24 cellular contexts compared by ENCODE assay signal in the genomic region with DNA sequence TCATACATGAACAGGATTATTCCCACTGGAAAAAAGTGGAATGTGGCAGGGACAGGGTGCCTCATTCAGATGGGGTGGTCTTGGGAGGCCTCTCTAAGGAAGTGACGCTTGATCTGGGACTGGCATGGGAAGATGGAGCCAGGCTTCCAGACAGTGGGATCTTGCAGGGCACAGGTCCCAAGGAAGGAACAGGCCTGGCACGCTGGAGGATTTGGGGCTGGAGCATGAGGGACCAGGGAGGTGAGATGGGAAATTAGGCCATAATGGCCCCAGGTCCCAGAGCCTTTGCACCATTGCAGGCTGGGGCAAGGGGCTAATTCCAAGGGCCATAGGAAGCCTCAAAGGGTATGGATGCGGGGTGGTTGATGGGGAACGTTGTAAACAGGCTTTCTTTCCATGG. TPM values are rescaled to one million over a fixed set of nuclear protein-coding genes. Genes with fewer than 3 reads are reported as not detected.
DNase-seq lines count a peak whose midpoint lies in the region; ATAC-seq and TF ChIP-seq lines count a peak whose summit lies in the region.
"Had no signal": no experiment of that assay in that cellular context is flagged by ENCODE, and none has a peak within 500 bp of the region (broad histone marks: within the 10 kb centered on the region; RNA-seq: fewer than 3 reads in every experiment).

No MANE protein-coding gene starts in this region.

- no peaks in the 10 kb centered on the region for H3K9me3 ChIP-seq in heart right ventricle
- no peaks in the 10 kb centered on the region for H3K9me3 ChIP-seq in stomach
- H3K9me3 ChIP-seq: A549; BE2C; BLaER1 treated with 17β-estradiol and CSF1 and Interleukin-3, amounts not matched to agents 10 nM and 100 nM had no signal

- H3K36me3 ChIP-seq in heart right ventricle, result no peaks in the 10 kb centered on the region
- H3K36me3 ChIP-seq in stomach, result no peaks in the 10 kb centered on the region
- H3K36me3 ChIP-seq: BE2C; BLaER1 treated with 17β-estradiol and CSF1 and Interleukin-3, amounts not matched to agents 10 nM and 100 nM had no signal

- peak; percentile 26 for DNase-seq in cardiac septum (ENCODE audit: low spot score)
- DNase-seq in heart right ventricle, result no peak
- peak; percentile 73 for DNase-seq in mesenteric fat pad (ENCODE audit: low spot score)
- DNase-seq in stomach, result peak; percentile 1
- no peak for DNase-seq in SKM-1 (lab: John Stamatoyannopoulos, UW; ENCODE audit: unreplicated experiment)
- DNase-seq: 8988T; ACHN; AML-193; BE2C; CD4-positive, alpha-beta T cell; CD8-positive, alpha-beta memory T cell; DMS 273 treated with DMSO at 0.1 percent for 48 hours; DMS79; EL; GDM1; GM23248 had no signal

- H3K4me1 ChIP-seq in heart right ventricle (no peaks in the 10 kb centered on the region), stomach (no peaks in the 10 kb centered on the region)
- H3K4me1 ChIP-seq: A549; BLaER1 treated with 17β-estradiol and CSF1 and Interleukin-3, amounts not matched to agents 10 nM and 100 nM had no signal

- H3K4me3 ChIP-seq in heart right ventricle (no peak overlapping the region), stomach (no peak overlapping the region)
- H3K4me3 ChIP-seq: A549; BLaER1 treated with 17β-estradiol and CSF1 and Interleukin-3, amounts not matched to agents 10 nM and 100 nM; GM12878; GM23248 had no signal

- no peak for TF ChIP-seq EP300 in stomach (IDR thresholded peaks at IDR 0.05)

- H3K27me3 ChIP-seq in heart right ventricle, result peaks cover 0 to 33% (median 10%) of the 10 kb centered on the region in 7 donors
- peaks cover 0 to 15% (median 1%) of the 10 kb centered on the region in 3 donors for H3K27me3 ChIP-seq in stomach
- H3K27me3 ChIP-seq: BE2C; BLaER1 treated with 17β-estradiol and CSF1 and Interleukin-3, amounts not matched to agents 10 nM and 100 nM had no signal

- intact Hi-C loops in cardiac septum (cut with DNase I), result no loop called here
- intact Hi-C loops in heart right ventricle (cut with DNase I), result no loop called here
- intact Hi-C loops in stomach (cut with DNase I; ENCODE audit: low total_unique reads), result no loop called here

- TF ChIP-seq CTCF in heart right ventricle (IDR thresholded peaks at IDR 0.05), result no peak
- TF ChIP-seq CTCF in stomach (IDR thresholded peaks at IDR 0.05), result no peak

- WGBS in heart right ventricle, 2 donors, result 81 to 89% methylated on average over 4 of the region's 4 CpGs
- WGBS in stomach, 5 donors, result 64 to 84% (median 80%) methylated on average over 4 of the region's 4 CpGs

- ATAC-seq in heart right ventricle, result no peak
- ATAC-seq in GM18858 (IDR thresholded peaks at IDR 0.05; ENCODE audit: unreplicated experiment), result no peak
- ATAC-seq in GM21381 (IDR thresholded peaks at IDR 0.05; ENCODE audit: unreplicated experiment), result no peak
- ATAC-seq: A549, GM12878, HCT116 had no signal

- H3K27ac ChIP-seq in heart right ventricle (no peak overlapping the region), stomach (no peak overlapping the region)
- H3K27ac ChIP-seq: A549; BLaER1 treated with 17β-estradiol and CSF1 and Interleukin-3, amounts not matched to agents 10 nM and 100 nM; GM23248 had no signal

- no peak for TF ChIP-seq POLR2A in stomach (IDR thresholded peaks at IDR 0.05)

RNA-seq across cellular contexts. Expression of a gene that starts 9.2 kb away (rescaled TPM):
- total RNA-seq in cardiac septum, result 11.9 TPM
- total RNA-seq in heart right ventricle, result 10 to 100 TPM in 2 of 10 donors, 1 to 10 TPM in 8; 1.3 to 10.7 (median 4.7) TPM
- 1 to 10 TPM in 1 of 2 donors, under 1 TPM in 1; 0.22 to 3.2 TPM for polyA plus RNA-seq in heart right ventricle
- total RNA-seq in mesenteric fat pad, result not detected
- 10 to 100 TPM in 1 of 5 donors, 1 to 10 TPM in 2, under 1 TPM in 1, not detected in 1; 0.58 to 13.4 (median 3.8) TPM for total RNA-seq in stomach
- 1 to 10 TPM in 1 of 3 donors, under 1 TPM in 2; 0.44 to 1.1 (median 0.53) TPM for polyA plus RNA-seq in stomach
- total RNA-seq: CD4-positive, alpha-beta T cell; CD8-positive, alpha-beta memory T cell; GM12878; H9 had no signal
- polyA plus RNA-seq: A549; CD14-positive monocyte; CD8-positive, alpha-beta memory T cell; GM12878 had no signal

Comparison
In these comparisons a context has a peak if more than half of its experiments do, and no peak if none do; other contexts are left out.
1. DNase-seq: peak in cardiac septum (single experiment), mesenteric fat pad (single experiment) and stomach (single experiment); none in heart right ventricle (0 of 2) and SKM-1 (single experiment).